ENCODE assay signal across 13 cellular contexts in genomic region chr4:86959588-86960500, GRCh38. TPM values are rescaled to one million over a fixed set of nuclear protein-coding genes. Genes with fewer than 3 reads are reported as not detected.
DNase-seq lines count a peak whose midpoint lies in the region; ATAC-seq, FAIRE-seq and TF ChIP-seq lines count a peak whose summit lies in the region.
"Had no signal": no experiment of that assay in that cellular context is flagged by ENCODE, and none has a peak within 500 bp of the region (broad histone marks: within the 10 kb centered on the region; RNA-seq: fewer than 3 reads in every experiment).

No MANE protein-coding gene starts in this region.

- H3K4me3 ChIP-seq in HepG2 (replicated peaks in 1 of 3; ENCODE audit: insufficient read depth in 1 of 3, low read depth in 2 of 3, low read length in 3 of 3) (no peak overlapping the region), right lobe of liver (no peak overlapping the region), ascending aorta (no peak overlapping the region), vagina (no peak overlapping the region)
- H3K4me3 ChIP-seq: tibial nerve had no signal

- WGBS in HepG2 (ENCODE audit: low lambda C conversion rate), result 71% methylated on average over 11 of the region's 11 CpGs
- 59% methylated on average over 11 of the region's 11 CpGs for WGBS in right lobe of liver (ENCODE audit: insufficient coverage, low coverage, low lambda C conversion rate, missing lambda C conversion rate)

- H3K4me1 ChIP-seq in HepG2 (ENCODE audit: insufficient read depth, low read length) (peaks cover 46% of the 10 kb centered on the region), right lobe of liver (peaks cover 0 to 48% (median 16%) of the 10 kb centered on the region in 4 donors), ascending aorta (peaks cover 2 to 28% of the 10 kb centered on the region in 2 donors), vagina (peaks cover 39% of the 10 kb centered on the region)

- H3K36me3 ChIP-seq in HepG2 (replicated peaks in 1 of 2; ENCODE audit: control insufficient read depth in 1 of 2, insufficient read depth in 2 of 2, low read length in 2 of 2) (peaks cover 0 to 6% of the 10 kb centered on the region in 2 experiments; a peak in 1 of 5 replicates), right lobe of liver (no peaks in the 10 kb centered on the region), ascending aorta (no peaks in the 10 kb centered on the region), vagina (no peaks in the 10 kb centered on the region)
- H3K36me3 ChIP-seq: tibial nerve had no signal

- H3K79me2 ChIP-seq in HepG2 (ENCODE audit: insufficient read depth, low read length), result peaks cover 44% of the 10 kb centered on the region

- DNase-seq in HepG2 (ENCODE audit: low spot score) (no peak), right lobe of liver (no peak), ascending aorta (ENCODE audit: low spot score in 2 of 2) (no peak), left kidney (ENCODE audit: low read depth, low spot score) (peak; percentile 74), vagina (ENCODE audit: extremely low spot score in 2 of 2) (no peak), activated T-cell treated with anti-CD3 and anti-CD28 coated beads for 4 hours (no peak), NCI-H345 (lab: John Stamatoyannopoulos, UW) (no peak)
- DNase-seq: activated CD4-positive, alpha-beta memory T cell treated with anti-CD3 and anti-CD28 coated beads, Interleukin-2, amount 10 ng/mL, durations not matched to agents 7 days and 5 days; AML-193; posterior cingulate gyrus had no signal

- H3K27me3 ChIP-seq in HepG2 (ENCODE audit: control insufficient read depth in 1 of 2, insufficient read depth in 2 of 2, low read length in 2 of 2) (no peaks in the 10 kb centered on the region), right lobe of liver (no peaks in the 10 kb centered on the region), ascending aorta (no peaks in the 10 kb centered on the region), vagina (no peaks in the 10 kb centered on the region)
- H3K27me3 ChIP-seq: tibial nerve had no signal

- in situ Hi-C loops in HepG2 (cut with HindIII; ENCODE audit: extremely low pct_ligation_motif_present, low pct_unique_long_range_greater_than_20kb), result no loop called here

- POLR2A ChIA-PET in HepG2 (lab: Yijun Ruan, JAX), result interaction anchor here (1.2 to 3.9 kb wide), 2 partner anchors 24 to 47 kb away, joined by 4 to 12 read pairs; no protein-coding TSS in a partner anchor

- no peaks in the 10 kb centered on the region for H4K20me1 ChIP-seq in HepG2 (ENCODE audit: insufficient read depth, low read length)

- no peak for FAIRE-seq in HepG2 (lab: Jason Lieb, UNC)
- FAIRE-seq: endometrium had no signal

- no peak for TF ChIP-seq EP300 in HepG2 (IDR thresholded peaks at IDR 0.05; ENCODE audit: low read depth in 2 of 2, low read length in 2 of 2)
- TF ChIP-seq EP300 in HepG2 (CRISPR knock-in tag; IDR thresholded peaks at IDR 0.05; ENCODE audit: borderline replicate concordance), result no peak

- no peak overlapping the region for H2AFZ ChIP-seq in HepG2 (ENCODE audit: low read length)

- intact Hi-C loops in HepG2 (cut with micrococcal nuclease; ENCODE audit: unreplicated experiment) (no loop called here), right lobe of liver (cut with DNase I) (no loop called here), ascending aorta (cut with DNase I) (no loop called here), vagina (cut with DNase I) (no loop called here)

- peak overlapping the region; percentile 15; the same call in 1 of the 2 replicates for H3K4me2 ChIP-seq in HepG2 (ENCODE audit: low read depth, low read length)

- CTCF ChIA-PET in HepG2 (lab: Yijun Ruan, JAX; ENCODE audit: low intra/inter-chr PET ratio, low total read pairs), result no interaction called here

- BruUV-seq in HepG2 (replicated peaks; lab: Mats Ljungman, UMichigan), result no TSS peak

- H3K9ac ChIP-seq in HepG2 (ENCODE audit: insufficient read depth, low read depth, low read length), result no peak overlapping the region; the same call in 1 of the 2 replicates

- TF ChIP-seq CTCF in HepG2 (CRISPR knock-in tag; IDR thresholded peaks at IDR 0.05) (no peak), right lobe of liver (IDR thresholded peaks at IDR 0.05) (no peak), ascending aorta (IDR thresholded peaks at IDR 0.05) (no peak), vagina (IDR thresholded peaks at IDR 0.05) (no peak)

- TF ChIP-seq RAD21 in HepG2 (CRISPR knock-in tag; IDR thresholded peaks at IDR 0.05), result no peak

- ATAC-seq in HepG2 (peak; percentile 40), right lobe of liver (no peak), GM18519 (IDR thresholded peaks at IDR 0.05; ENCODE audit: low FRiP score, unreplicated experiment) (no peak)

- H3K9me3 ChIP-seq in HepG2 (ENCODE audit: low read length) (no peaks in the 10 kb centered on the region), right lobe of liver (no peaks in the 10 kb centered on the region), ascending aorta (no peaks in the 10 kb centered on the region), vagina (no peaks in the 10 kb centered on the region)
- H3K9me3 ChIP-seq: tibial nerve had no signal

- peak overlapping the region; percentile 47 for H3K27ac ChIP-seq in HepG2 (ENCODE audit: extremely low read length, insufficient read depth, low read length)
- peak overlapping the region in 1 of 3 donors; percentile 64 for H3K27ac ChIP-seq in right lobe of liver
- peak overlapping the region; percentile 16 to 23 for H3K27ac ChIP-seq in ascending aorta
- H3K27ac ChIP-seq in vagina, result peak overlapping the region; percentile 43

- TF ChIP-seq POLR2A in HepG2 (IDR thresholded peaks at IDR 0.05; ENCODE audit: insufficient read depth in 1 of 2, low read depth in 2 of 2, low read length in 2 of 2) (no peak), right lobe of liver (IDR thresholded peaks at IDR 0.05) (no peak), vagina (IDR thresholded peaks at IDR 0.05) (no peak)

TF ChIP-seq in HepG2, 621 proteins besides CTCF, POLR2A, EP300 and RAD21:
- TF ChIP-seq ZNF234 (CRISPR knock-in tag; conservative IDR thresholded peaks at IDR 0.05) (no peak), SMAD1 (CRISPR knock-in tag; IDR thresholded peaks at IDR 0.05; ENCODE audit: borderline replicate concordance, low read depth) (no peak), FOXK2 (IDR thresholded peaks at IDR 0.05) (no peak), BRCA1 (CRISPR knock-in tag; IDR thresholded peaks at IDR 0.05) (no peak), YEATS2 (CRISPR knock-in tag; IDR thresholded peaks at IDR 0.05; ENCODE audit: borderline replicate concordance) (no peak), ZFX (CRISPR knock-in tag; IDR thresholded peaks at IDR 0.05; ENCODE audit: low read depth) (0 out of 2 replicates have a peak, but pooled peaks have one; percentile 5), GMEB1 (CRISPR knock-in tag; IDR thresholded peaks at IDR 0.05; ENCODE audit: borderline replicate concordance) (no peak)

RNA-seq across cellular contexts. Expression of gene AFF1, which starts 25.0 kb away (rescaled TPM):
- total RNA-seq in HepG2 (2016; rRNA removed; fragmentation: Illumina TruSeq; extraction: Trizol), result 15.9 and 19.6 TPM in 2 replicates
- total RNA-seq in HepG2 (2016; cell fraction: cytosol; rRNA removed; fragmentation: Illumina TruSeq; extraction: Trizol; ENCODE audit: low read depth), result 65.4 and 76.1 TPM in 2 replicates
- 14.5 and 14.6 TPM in 2 replicates for total RNA-seq in HepG2 (2016; cell fraction: insoluble cytoplasmic fraction; rRNA removed; fragmentation: Illumina TruSeq; extraction: Trizol)
- total RNA-seq in HepG2 (2016; cell fraction: membrane; rRNA removed; fragmentation: Illumina TruSeq; extraction: Trizol), result 51.6 and 53.5 TPM in 2 replicates
- total RNA-seq in HepG2 (2016; cell fraction: nucleus; rRNA removed; fragmentation: Illumina TruSeq; extraction: Trizol), result 25.2 and 33.9 TPM in 2 replicates
- polyA plus RNA-seq in HepG2 (2011; rRNA removed), result 13.8 and 15.5 TPM in 2 replicates
- 7.7 and 8.8 TPM in 2 replicates for polyA plus RNA-seq in HepG2 (2011; cell fraction: cytosol; rRNA removed)
- polyA plus RNA-seq in HepG2 (2011; cell fraction: nucleus; rRNA removed), result 33.4 and 42.0 TPM in 2 replicates
- polyA plus RNA-seq in HepG2 (2012), result 13.2 and 14.7 TPM in 2 replicates
- polyA plus RNA-seq in HepG2 (2016; cell fraction: cytosol; fragmentation: Illumina TruSeq; extraction: Trizol; ENCODE audit: low read depth), result 1.8 TPM in 2 replicates
- 10.9 and 12.7 TPM in 2 replicates for polyA plus RNA-seq in HepG2 (2016; cell fraction: insoluble cytoplasmic fraction; fragmentation: Illumina TruSeq; extraction: Trizol; ENCODE audit: low read depth)
- 1.7 and 2.9 TPM in 2 replicates for polyA plus RNA-seq in HepG2 (2016; cell fraction: membrane; fragmentation: Illumina TruSeq; extraction: Trizol; ENCODE audit: low read depth)
- polyA plus RNA-seq in HepG2 (2016; cell fraction: nucleus; fragmentation: Illumina TruSeq; extraction: Trizol; ENCODE audit: insufficient read depth, low read depth), result 16.5 and 19.7 TPM in 2 replicates
- 65.4 and 78.4 TPM in 2 replicates for polyA minus RNA-seq in HepG2 (2011; rRNA and poly(A)+ RNA removed; ENCODE audit: low replicate concordance)
- 32.3 and 37.4 TPM in 2 replicates for polyA minus RNA-seq in HepG2 (2011; cell fraction: cytosol; rRNA and poly(A)+ RNA removed)
- 92.7 and 94.2 TPM in 2 replicates for polyA minus RNA-seq in HepG2 (2011; cell fraction: nucleus; rRNA and poly(A)+ RNA removed)
- total RNA-seq in right lobe of liver, result 10 to 100 TPM; 23.8 to 39.6 (median 34.9) TPM
- 112 TPM for total RNA-seq in ascending aorta
- 99.9 TPM for total RNA-seq in vagina
